In genomic region chr9:129276486-129277260, GRCh38 we compare ENCODE assay signal across 16 cellular contexts.
A peak's percentile ranks its signal among the peaks of the same experiment; 100 is the strongest.
DNase-seq lines count a peak whose midpoint lies in the region; ATAC-seq and TF ChIP-seq lines count a peak whose summit lies in the region.
"Had no signal": no experiment of that assay in that cellular context is flagged by ENCODE, and none has a peak within 500 bp of the region (broad histone marks: within the 10 kb centered on the region; RNA-seq: fewer than 3 reads in every experiment).

No MANE protein-coding gene starts in this region.

- H3K36me3 ChIP-seq in mesendoderm (ENCODE audit: control insufficient read depth, insufficient read depth, low read length) = no peaks in the 10 kb centered on the region
- H3K36me3 ChIP-seq: gastroesophageal sphincter, suprapubic skin had no signal

- peak; percentile 19 for DNase-seq in activated naive CD8-positive, alpha-beta T cell treated with anti-CD3 and anti-CD28 coated beads, Interleukin-2, amount 10 ng/mL, durations not matched to agents 7 days and 5 days
- DNase-seq in activated naive CD8-positive, alpha-beta T cell treated with anti-CD3 and anti-CD28 coated beads, Interleukin-2, amount 50 U/mL, for 24 hours = no peak
- DNase-seq in T47D (ENCODE audit: low read depth in 1 of 2, low spot score in 1 of 2) (peak; percentile 72 to 93), mesendoderm (no peak), ureter (ENCODE audit: low spot score) (peak; percentile 38), pons (ENCODE audit: low spot score) (no peak), HUDEP-2 (lab: John Stamatoyannopoulos, UW; ENCODE audit: unreplicated experiment in 76 of 76) (no peak), glutamatergic neuron (no peak)
- DNase-seq: Calu3, KG1, NCI-H1417, NCI-H345 had no signal

- H3K9me3 Mint-ChIP-seq in activated naive CD8-positive, alpha-beta T cell treated with anti-CD3 and anti-CD28 coated beads, Interleukin-2, amount 10 ng/mL, durations not matched to agents 7 days and 5 days = no peaks in the 10 kb centered on the region
- H3K9me3 Mint-ChIP-seq in activated naive CD8-positive, alpha-beta T cell treated with anti-CD3 and anti-CD28 coated beads, Interleukin-2, amount 50 U/mL, for 24 hours = no peaks in the 10 kb centered on the region
- peaks cover 10% of the 10 kb centered on the region for H3K9me3 Mint-ChIP-seq in glutamatergic neuron (ENCODE audit: unreplicated experiment)
- H3K9me3 Mint-ChIP-seq: activated naive CD4-positive, alpha-beta T cell treated with anti-CD3 and anti-CD28 coated beads, Interleukin-2, amount 50 U/mL, for 72 hours had no signal

- no peak overlapping the region for H3K4me3 Mint-ChIP-seq in activated naive CD8-positive, alpha-beta T cell treated with anti-CD3 and anti-CD28 coated beads, Interleukin-2, amount 10 ng/mL, durations not matched to agents 7 days and 5 days
- H3K4me3 Mint-ChIP-seq in activated naive CD8-positive, alpha-beta T cell treated with anti-CD3 and anti-CD28 coated beads, Interleukin-2, amount 50 U/mL, for 24 hours = no peak overlapping the region
- H3K4me3 Mint-ChIP-seq in glutamatergic neuron (ENCODE audit: unreplicated experiment) = no peak overlapping the region

- ATAC-seq in activated naive CD8-positive, alpha-beta T cell treated with anti-CD3 and anti-CD28 coated beads, Interleukin-2, amount 10 ng/mL, durations not matched to agents 7 days and 5 days (ENCODE audit: low read depth) = no peak
- ATAC-seq in activated naive CD8-positive, alpha-beta T cell treated with anti-CD3 and anti-CD28 coated beads, Interleukin-2, amount 50 U/mL, for 24 hours = no peak
- ATAC-seq: activated naive CD4-positive, alpha-beta T cell treated with anti-CD3 and anti-CD28 coated beads, Interleukin-2, amount 50 U/mL, for 72 hours; gastroesophageal sphincter had no signal

- H2BK15ac ChIP-seq in mesendoderm (replicated peaks; ENCODE audit: low read depth) = no peak overlapping the region

- POLR2A ChIA-PET in activated naive CD8-positive, alpha-beta T cell treated with anti-CD3 and anti-CD28 coated beads, Interleukin-2, amount 10 ng/mL, durations not matched to agents 7 days and 5 days (lab: Charles Lee) = interaction anchor here (1.1 kb wide), 1 partner anchor 19 kb away, joined by 3 read pairs; no protein-coding TSS in a partner anchor

- H2BK5ac ChIP-seq in mesendoderm (ENCODE audit: low read length) = no peak overlapping the region

- peak overlapping the region; percentile 25 for H3K27ac Mint-ChIP-seq in activated naive CD8-positive, alpha-beta T cell treated with anti-CD3 and anti-CD28 coated beads, Interleukin-2, amount 10 ng/mL, durations not matched to agents 7 days and 5 days
- no peak overlapping the region for H3K27ac Mint-ChIP-seq in activated naive CD8-positive, alpha-beta T cell treated with anti-CD3 and anti-CD28 coated beads, Interleukin-2, amount 50 U/mL, for 24 hours
- no peak overlapping the region for H3K27ac Mint-ChIP-seq in glutamatergic neuron (ENCODE audit: unreplicated experiment)

- no peak overlapping the region for H2BK120ac ChIP-seq in mesendoderm (ENCODE audit: low read depth, low read length)

- no peak overlapping the region for H3K9ac ChIP-seq in mesendoderm (ENCODE audit: low read length)

- H3K4me2 ChIP-seq in mesendoderm (ENCODE audit: low read length) = no peak overlapping the region

- peaks cover 3% of the 10 kb centered on the region for H3K4me1 ChIP-seq in mesendoderm (ENCODE audit: control insufficient read depth, low read depth, low read length)

- H2AK5ac ChIP-seq in mesendoderm (ENCODE audit: low read length) = no peak overlapping the region

- H3K56ac ChIP-seq in mesendoderm (ENCODE audit: low read length) = peak overlapping the region; percentile 34

- H3K79me1 ChIP-seq in mesendoderm (ENCODE audit: low read length) = no peaks in the 10 kb centered on the region

- peaks cover 22% of the 10 kb centered on the region for H3K27me3 Mint-ChIP-seq in activated naive CD8-positive, alpha-beta T cell treated with anti-CD3 and anti-CD28 coated beads, Interleukin-2, amount 10 ng/mL, durations not matched to agents 7 days and 5 days
- peaks cover 10% of the 10 kb centered on the region for H3K27me3 Mint-ChIP-seq in activated naive CD8-positive, alpha-beta T cell treated with anti-CD3 and anti-CD28 coated beads, Interleukin-2, amount 50 U/mL, for 24 hours
- peaks cover 9% of the 10 kb centered on the region for H3K27me3 Mint-ChIP-seq in glutamatergic neuron (ENCODE audit: unreplicated experiment)

- in situ Hi-C loops in T47D (cut with HindIII; ENCODE audit: low pct_unique_long_range_greater_than_20kb, low sequenced_read_pairs) = no loop called here

- H3K4me3 ChIP-seq in mesendoderm (ENCODE audit: low read length) = no peak overlapping the region
- H3K4me3 ChIP-seq: gastroesophageal sphincter, SK-N-MC, suprapubic skin had no signal

- TF ChIP-seq CTCF in glutamatergic neuron (IDR thresholded peaks at IDR 0.05; ENCODE audit: partially characterized antibody, unreplicated experiment) = no peak

- H4K8ac ChIP-seq in mesendoderm (ENCODE audit: low read depth, low read length) = no peak overlapping the region

- H3K27me3 ChIP-seq in mesendoderm (ENCODE audit: insufficient read depth, low read length, poor library complexity) = no peaks in the 10 kb centered on the region
- H3K27me3 ChIP-seq: suprapubic skin had no signal

- WGBS in mesendoderm (ENCODE audit: extremely low coverage, insufficient coverage, low lambda C conversion rate) = no CpG with 5 or more reads among the region's 18 CpGs

- H3K36me3 Mint-ChIP-seq in activated naive CD8-positive, alpha-beta T cell treated with anti-CD3 and anti-CD28 coated beads, Interleukin-2, amount 10 ng/mL, durations not matched to agents 7 days and 5 days = no peaks in the 10 kb centered on the region
- H3K36me3 Mint-ChIP-seq in activated naive CD8-positive, alpha-beta T cell treated with anti-CD3 and anti-CD28 coated beads, Interleukin-2, amount 50 U/mL, for 24 hours (ENCODE audit: low read depth) = no peaks in the 10 kb centered on the region
- H3K36me3 Mint-ChIP-seq in glutamatergic neuron (ENCODE audit: unreplicated experiment) = peaks cover 8% of the 10 kb centered on the region
- H3K36me3 Mint-ChIP-seq: activated naive CD4-positive, alpha-beta T cell treated with anti-CD3 and anti-CD28 coated beads, Interleukin-2, amount 50 U/mL, for 72 hours had no signal

- no peak overlapping the region for H3K4ac ChIP-seq in mesendoderm (ENCODE audit: low read depth, low read length)

- H3K27ac ChIP-seq in mesendoderm (ENCODE audit: low read depth, low read length) = no peak overlapping the region
- H3K27ac ChIP-seq: gastroesophageal sphincter, SK-N-MC, suprapubic skin had no signal

- peaks cover 15% of the 10 kb centered on the region for H3K4me1 Mint-ChIP-seq in activated naive CD8-positive, alpha-beta T cell treated with anti-CD3 and anti-CD28 coated beads, Interleukin-2, amount 10 ng/mL, durations not matched to agents 7 days and 5 days
- H3K4me1 Mint-ChIP-seq in activated naive CD8-positive, alpha-beta T cell treated with anti-CD3 and anti-CD28 coated beads, Interleukin-2, amount 50 U/mL, for 24 hours = peaks cover 9% of the 10 kb centered on the region
- H3K4me1 Mint-ChIP-seq in glutamatergic neuron (ENCODE audit: low read depth, unreplicated experiment) = peaks cover 26% of the 10 kb centered on the region

- no peak overlapping the region for H3K18ac ChIP-seq in mesendoderm (ENCODE audit: low read length)

- H4K5ac ChIP-seq in mesendoderm (ENCODE audit: low read length) = no peak overlapping the region

- H3K79me2 ChIP-seq in mesendoderm (ENCODE audit: control insufficient read depth, insufficient read depth, low read length) = no peaks in the 10 kb centered on the region

- no peak overlapping the region for H3K23ac ChIP-seq in mesendoderm (ENCODE audit: low read length)

Comparison
In these comparisons a context has a peak if more than half of its experiments do, and no peak if none do; other contexts are left out.
1. DNase-seq: peak in activated naive CD8-positive, alpha-beta T cell treated with anti-CD3 and anti-CD28 coated beads, Interleukin-2, amount 10 ng/mL, durations not matched to agents 7 days and 5 days (single experiment), T47D (2 of 2) and ureter (single experiment); none in activated naive CD8-positive, alpha-beta T cell treated with anti-CD3 and anti-CD28 coated beads, Interleukin-2, amount 50 U/mL, for 24 hours (single experiment), mesendoderm (single experiment), pons (single experiment), HUDEP-2 (0 of 76) and glutamatergic neuron (single experiment).